ENCODE assay signal across 17 cellular contexts in genomic region chr7:152667900-152668440, GRCh38. TPM values are rescaled to one million over a fixed set of nuclear protein-coding genes. Genes with fewer than 3 reads are reported as not detected.
DNase-seq lines count a peak whose midpoint lies in the region; ATAC-seq and TF ChIP-seq lines count a peak whose summit lies in the region.
"Had no signal": no experiment of that assay in that cellular context is flagged by ENCODE, and none has a peak within 500 bp of the region (broad histone marks: within the 10 kb centered on the region; RNA-seq: fewer than 3 reads in every experiment).

No MANE protein-coding gene starts in this region.

- H3K27ac Mint-ChIP-seq in glutamatergic neuron (ENCODE audit: unreplicated experiment) = peak overlapping the region; percentile 17
- H3K27ac Mint-ChIP-seq: activated CD8-positive, alpha-beta T cell treated with anti-CD3 and anti-CD28 coated beads for 36 hours; activated T-helper 2 cell treated with anti-CD3 and anti-CD28 coated beads, Interferon-gamma antibody, Interleukin-2, Interleukin-4, amounts not matched to agents 10 μg/mL and 5 μg/mL and 100 μg/mL, durations not matched to agents 14 hours and 24 hours and 36 hours; natural killer cell treated with Interleukin-12 subunit alpha and Interleukin-12 subunit beta and Interleukin-15 and Interleukin-18, amount 100 ng/mL, for 72 hours had no signal

- H3K4me3 Mint-ChIP-seq in glutamatergic neuron (ENCODE audit: unreplicated experiment) = no peak overlapping the region
- H3K4me3 Mint-ChIP-seq: activated CD8-positive, alpha-beta T cell treated with anti-CD3 and anti-CD28 coated beads for 36 hours; natural killer cell treated with Interleukin-12 subunit alpha and Interleukin-12 subunit beta and Interleukin-15 and Interleukin-18, amount 100 ng/mL, for 72 hours had no signal

- ATAC-seq in GM19025 (IDR thresholded peaks at IDR 0.05; ENCODE audit: low read depth, unreplicated experiment) (peak; percentile 74), GM21786 (IDR thresholded peaks at IDR 0.05; ENCODE audit: unreplicated experiment) (peak; percentile 69), HG03432 (IDR thresholded peaks at IDR 0.05; ENCODE audit: unreplicated experiment) (peak; percentile 71), GM19452 (IDR thresholded peaks at IDR 0.05; ENCODE audit: unreplicated experiment) (no peak)
- ATAC-seq: activated CD8-positive, alpha-beta T cell treated with anti-CD3 and anti-CD28 coated beads for 36 hours; HCT116; natural killer cell treated with Interleukin-12 subunit alpha and Interleukin-12 subunit beta and Interleukin-15 and Interleukin-18, amount 100 ng/mL, for 72 hours; SK-N-SH treated with all-trans-retinoic acid at 6 μM for 48 hours had no signal

- DNase-seq in glutamatergic neuron (no peak), NCI-H2107 treated with DMSO at 0.1 percent for 48 hours (lab: John Stamatoyannopoulos, UW; ENCODE audit: unreplicated experiment) (no peak)
- no peak for DNase-seq in activated CD4-positive, alpha-beta T cell treated with anti-CD3 and anti-CD28 coated beads for 48 hours
- no peak for DNase-seq in NK-92 treated with Interleukin-12 subunit alpha and Interleukin-12 subunit beta, amount 100 ng/mL, for 24 hours (lab: John Stamatoyannopoulos, UW)
- DNase-seq: activated CD8-positive, alpha-beta T cell treated with anti-CD3 and anti-CD28 coated beads for 36 hours; colonic mucosa; esophagus squamous epithelium; NCI-H146; NCI-H446 treated with DMSO at 0.1 percent for 48 hours had no signal

- H3K9me3 Mint-ChIP-seq in glutamatergic neuron (ENCODE audit: unreplicated experiment) = no peaks in the 10 kb centered on the region
- H3K9me3 Mint-ChIP-seq: activated CD8-positive, alpha-beta T cell treated with anti-CD3 and anti-CD28 coated beads for 36 hours; activated T-helper 2 cell treated with anti-CD3 and anti-CD28 coated beads, Interferon-gamma antibody, Interleukin-2, Interleukin-4, amounts not matched to agents 10 μg/mL and 5 μg/mL and 100 μg/mL, durations not matched to agents 14 hours and 24 hours and 36 hours; natural killer cell treated with Interleukin-12 subunit alpha and Interleukin-12 subunit beta and Interleukin-15 and Interleukin-18, amount 100 ng/mL, for 72 hours had no signal

- H3K27me3 Mint-ChIP-seq in glutamatergic neuron (ENCODE audit: unreplicated experiment) = no peaks in the 10 kb centered on the region
- H3K27me3 Mint-ChIP-seq: activated CD8-positive, alpha-beta T cell treated with anti-CD3 and anti-CD28 coated beads for 36 hours; natural killer cell treated with Interleukin-12 subunit alpha and Interleukin-12 subunit beta and Interleukin-15 and Interleukin-18, amount 100 ng/mL, for 72 hours had no signal

- no peaks in the 10 kb centered on the region for H3K36me3 Mint-ChIP-seq in glutamatergic neuron (ENCODE audit: unreplicated experiment)
- H3K36me3 Mint-ChIP-seq: natural killer cell treated with Interleukin-12 subunit alpha and Interleukin-12 subunit beta and Interleukin-15 and Interleukin-18, amount 100 ng/mL, for 72 hours had no signal

- no peaks in the 10 kb centered on the region for H3K4me1 Mint-ChIP-seq in glutamatergic neuron (ENCODE audit: low read depth, unreplicated experiment)

- no peak for TF ChIP-seq CTCF in glutamatergic neuron (IDR thresholded peaks at IDR 0.05; ENCODE audit: partially characterized antibody, unreplicated experiment)

RNA-seq across cellular contexts. Expression of gene XRCC2, which starts 8.0 kb away (rescaled TPM):
- total RNA-seq in glutamatergic neuron (ENCODE audit: unreplicated experiment) = 3.0 TPM
